1 cellular context compared by ENCODE assay signal in genomic region chr7:30925913-30926312, GRCh38.
TF ChIP-seq lines count a peak whose summit lies in the region.

No MANE protein-coding gene starts in this region.

TF ChIP-seq in SK-N-SH, 30 proteins besides CTCF, POLR2A, EP300 and RAD21 (continued from another document):
- TF ChIP-seq REST (IDR thresholded peaks at IDR 0.05; ENCODE audit: low read depth, low read length) (no peak), MXI1 (IDR thresholded peaks at IDR 0.05; ENCODE audit: low read depth, low read length) (no peak), IRF3 (IDR thresholded peaks at IDR 0.05; ENCODE audit: low read depth, low read length) (no peak), FOXM1 (IDR thresholded peaks at IDR 0.05; ENCODE audit: low read depth) (no peak)
